24 cellular contexts compared by ENCODE assay signal in genomic region chr3:42182555-42182954, GRCh38.
A peak's percentile ranks its signal among the peaks of the same experiment; 100 is the strongest.
DNase-seq lines count a peak whose midpoint lies in the region; ATAC-seq and TF ChIP-seq lines count a peak whose summit lies in the region.
"Had no signal": no experiment of that assay in that cellular context is flagged by ENCODE, and none has a peak within 500 bp of the region (broad histone marks: within the 10 kb centered on the region; RNA-seq: fewer than 3 reads in every experiment).

No MANE protein-coding gene starts in this region.

- CTCF ChIA-PET in Caco-2 (lab: Charles Lee): interaction anchor here (2.1 kb wide), 1 partner anchor 9 kb away, joined by 9 read pairs; no protein-coding TSS in a partner anchor

- H3K9ac ChIP-seq in mesenchymal stem cell (ENCODE audit: low read length): no peak overlapping the region

- DNase-seq in AG10803 (ENCODE audit: low read depth): peak; percentile 67
- DNase-seq in EH (ENCODE audit: low read depth): peak; percentile 32
- DNase-seq in brain microvascular endothelial cell: peak; percentile 66
- DNase-seq in mesenchymal stem cell: peak; percentile 18
- DNase-seq in Caco-2: no peak
- DNase-seq in Peyer's patch: no peak
- DNase-seq in activated naive CD8-positive, alpha-beta T cell treated with anti-CD3 and anti-CD28 coated beads, Interleukin-2, amount 50 U/mL, for 24 hours: no peak
- DNase-seq: activated CD4-positive, CD25-positive, alpha-beta regulatory T cell treated with anti-CD3 and anti-CD28 coated beads, Interleukin-2, amount 50 U/mL, for 72 hours; activated CD8-positive, alpha-beta T cell treated with anti-CD3 and anti-CD28 coated beads, Interleukin-2, amount 10 ng/mL, durations not matched to agents 7 days and 5 days; activated gamma-delta T cell; activated T-cell treated with anti-CD3 and anti-CD28 coated beads for 4 hours; CD4-positive, alpha-beta memory T cell; esophagus squamous epithelium; NCI-H1105 treated with DMSO at 0.1 percent for 48 hours; NCI-H2029; NCI-H446 treated with DMSO at 0.1 percent for 48 hours; PC-3; retina; SIG-M5; stimulated activated CD4-positive, alpha-beta T cell treated with anti-CD3 and anti-CD28 coated beads, Interleukin-12 subunit alpha, Interleukin-12 subunit beta, amount 100 ng/mL, for 4 hours; stimulated activated CD4-positive, alpha-beta T cell treated with anti-CD3 and anti-CD28 coated beads, Interleukin-4, amount 100 ng/mL, for 4 hours; stimulated activated naive CD4-positive, alpha-beta T cell had no signal

- no peak overlapping the region for H2AFZ ChIP-seq in mesenchymal stem cell (ENCODE audit: low read depth, low read length)

- H4K91ac ChIP-seq in mesenchymal stem cell (ENCODE audit: low read length): no peak overlapping the region

- peaks cover 17% of the 10 kb centered on the region for H3K4me1 Mint-ChIP-seq in Caco-2 (ENCODE audit: low read depth, unreplicated experiment)
- H3K4me1 Mint-ChIP-seq in activated naive CD8-positive, alpha-beta T cell treated with anti-CD3 and anti-CD28 coated beads, Interleukin-2, amount 50 U/mL, for 24 hours: peaks cover 14% of the 10 kb centered on the region

- H3K4me1 ChIP-seq in mesenchymal stem cell (ENCODE audit: control insufficient read depth, insufficient read depth, low read depth, low read length): peaks cover 16% of the 10 kb centered on the region
- H3K4me1 ChIP-seq in Caco-2: peaks cover 30% of the 10 kb centered on the region
- H3K4me1 ChIP-seq in Peyer's patch: peaks cover 0 to 51% (median 2%) of the 10 kb centered on the region in 4 donors

- H3K9me3 Mint-ChIP-seq in Caco-2 (ENCODE audit: unreplicated experiment): no peaks in the 10 kb centered on the region
- H3K9me3 Mint-ChIP-seq in activated naive CD8-positive, alpha-beta T cell treated with anti-CD3 and anti-CD28 coated beads, Interleukin-2, amount 50 U/mL, for 24 hours: no peaks in the 10 kb centered on the region
- H3K9me3 Mint-ChIP-seq: CD4-positive, alpha-beta memory T cell; mesothelial cell of epicardium; natural killer cell treated with Interleukin-12 subunit alpha and Interleukin-12 subunit beta and Interleukin-15 and Interleukin-18, amount 100 ng/mL, for 72 hours had no signal

- no TSS peak for BruUV-seq in Caco-2 (replicated peaks; lab: Mats Ljungman, UMichigan)

- in situ Hi-C loops in brain microvascular endothelial cell (cut with HindIII; ENCODE audit: low pct_ligation_motif_present, low sequenced_read_pairs): no loop called here

- H2BK12ac ChIP-seq in mesenchymal stem cell (ENCODE audit: low read length in 2 of 2): no peak overlapping the region

- H3K27ac ChIP-seq in brain microvascular endothelial cell (no peak overlapping the region), mesenchymal stem cell (ENCODE audit: low read length, poor library complexity, severe bottlenecking) (no peak overlapping the region), Peyer's patch (no peak overlapping the region)

- H3K4ac ChIP-seq in mesenchymal stem cell (ENCODE audit: low read depth in 1 of 2, low read length in 2 of 2): no peak overlapping the region

- H2BK120ac ChIP-seq in mesenchymal stem cell (ENCODE audit: low read depth, low read length): no peak overlapping the region

- WGBS in mesenchymal stem cell: 92% methylated on average over 1 of the region's 3 CpGs

- H3K4me3 Mint-ChIP-seq in Caco-2 (ENCODE audit: unreplicated experiment): no peak overlapping the region
- no peak overlapping the region for H3K4me3 Mint-ChIP-seq in activated naive CD8-positive, alpha-beta T cell treated with anti-CD3 and anti-CD28 coated beads, Interleukin-2, amount 50 U/mL, for 24 hours
- H3K4me3 Mint-ChIP-seq: activated CD8-positive, alpha-beta T cell treated with anti-CD3 and anti-CD28 coated beads, Interleukin-2, amount 10 ng/mL, durations not matched to agents 7 days and 5 days; CD4-positive, alpha-beta memory T cell; mesothelial cell of epicardium; natural killer cell treated with Interleukin-12 subunit alpha and Interleukin-12 subunit beta and Interleukin-15 and Interleukin-18, amount 100 ng/mL, for 72 hours had no signal

- H3K79me1 ChIP-seq in mesenchymal stem cell (replicated peaks; ENCODE audit: low read length, poor library complexity, severe bottlenecking): peaks cover 25% of the 10 kb centered on the region

- H3K27ac Mint-ChIP-seq in Caco-2 (ENCODE audit: unreplicated experiment): no peak overlapping the region
- H3K27ac Mint-ChIP-seq in activated naive CD8-positive, alpha-beta T cell treated with anti-CD3 and anti-CD28 coated beads, Interleukin-2, amount 50 U/mL, for 24 hours: no peak overlapping the region
- H3K27ac Mint-ChIP-seq: activated CD8-positive, alpha-beta T cell treated with anti-CD3 and anti-CD28 coated beads, Interleukin-2, amount 10 ng/mL, durations not matched to agents 7 days and 5 days; CD4-positive, alpha-beta memory T cell; mesothelial cell of epicardium; natural killer cell treated with Interleukin-12 subunit alpha and Interleukin-12 subunit beta and Interleukin-15 and Interleukin-18, amount 100 ng/mL, for 72 hours had no signal

- H3K27me3 Mint-ChIP-seq in Caco-2 (ENCODE audit: insufficient read depth, unreplicated experiment): no peaks in the 10 kb centered on the region
- no peaks in the 10 kb centered on the region for H3K27me3 Mint-ChIP-seq in activated naive CD8-positive, alpha-beta T cell treated with anti-CD3 and anti-CD28 coated beads, Interleukin-2, amount 50 U/mL, for 24 hours
- H3K27me3 Mint-ChIP-seq: CD4-positive, alpha-beta memory T cell; natural killer cell treated with Interleukin-12 subunit alpha and Interleukin-12 subunit beta and Interleukin-15 and Interleukin-18, amount 100 ng/mL, for 72 hours had no signal

- H2BK15ac ChIP-seq in mesenchymal stem cell (ENCODE audit: low read depth, poor library complexity, severe bottlenecking): no peak overlapping the region

- H3K4me3 ChIP-seq in AG10803 (ENCODE audit: low read length): no peak overlapping the region
- no peak overlapping the region for H3K4me3 ChIP-seq in brain microvascular endothelial cell (ENCODE audit: low read depth, low read length)
- H3K4me3 ChIP-seq in mesenchymal stem cell (ENCODE audit: insufficient read depth in 1 of 2, low read depth in 1 of 2, low read length in 2 of 2): no peak overlapping the region
- H3K4me3 ChIP-seq in Caco-2 (ENCODE audit: low read depth, low read length): no peak overlapping the region
- H3K4me3 ChIP-seq in Peyer's patch: no peak overlapping the region
- H3K4me3 ChIP-seq: esophagus squamous epithelium had no signal

- POLR2A ChIA-PET in Caco-2 (lab: Charles Lee): no interaction called here

- no peaks in the 10 kb centered on the region for H3K9me3 ChIP-seq in mesenchymal stem cell (ENCODE audit: control insufficient read depth, low read length)
- H3K9me3 ChIP-seq in Caco-2: no peaks in the 10 kb centered on the region
- no peaks in the 10 kb centered on the region for H3K9me3 ChIP-seq in Peyer's patch
- H3K9me3 ChIP-seq: esophagus squamous epithelium had no signal

- no peak overlapping the region for H4K8ac ChIP-seq in mesenchymal stem cell (ENCODE audit: low read length)

- H3K18ac ChIP-seq in mesenchymal stem cell (ENCODE audit: low read depth in 1 of 2, low read length in 2 of 2): no peak overlapping the region

- TF ChIP-seq POLR2A in Peyer's patch (IDR thresholded peaks at IDR 0.05): no peak

- TF ChIP-seq CTCF in AG10803 (conservative IDR thresholded peaks at IDR 0.05; ENCODE audit: low read length) (no peak), brain microvascular endothelial cell (IDR thresholded peaks at IDR 0.05; ENCODE audit: low read depth, low read length, missing control alignments) (no peak), Caco-2 (IDR thresholded peaks at IDR 0.05; ENCODE audit: insufficient read depth in 1 of 2, low read depth in 1 of 2, low read length in 1 of 2, severe bottlenecking in 1 of 2, unreplicated experiment in 1 of 2) (no peak), Peyer's patch (IDR thresholded peaks at IDR 0.05) (no peak)

- no peak overlapping the region for H3K4me2 ChIP-seq in mesenchymal stem cell (ENCODE audit: low read length, poor library complexity, severe bottlenecking)

- H3K23ac ChIP-seq in mesenchymal stem cell (ENCODE audit: low read length in 2 of 2): no peak overlapping the region

- H3K36me3 Mint-ChIP-seq in Caco-2 (ENCODE audit: insufficient read depth, unreplicated experiment): peaks cover 2% of the 10 kb centered on the region
- H3K36me3 Mint-ChIP-seq in activated naive CD8-positive, alpha-beta T cell treated with anti-CD3 and anti-CD28 coated beads, Interleukin-2, amount 50 U/mL, for 24 hours (ENCODE audit: low read depth): peaks cover 12% of the 10 kb centered on the region

- ATAC-seq in activated naive CD8-positive, alpha-beta T cell treated with anti-CD3 and anti-CD28 coated beads, Interleukin-2, amount 50 U/mL, for 24 hours: no peak
- ATAC-seq: activated CD8-positive, alpha-beta T cell treated with anti-CD3 and anti-CD28 coated beads, Interleukin-2, amount 10 ng/mL, durations not matched to agents 7 days and 5 days; natural killer cell treated with Interleukin-12 subunit alpha and Interleukin-12 subunit beta and Interleukin-15 and Interleukin-18, amount 100 ng/mL, for 72 hours; PC-3 had no signal

- H3K27me3 ChIP-seq in brain microvascular endothelial cell (replicated peaks) (no peaks in the 10 kb centered on the region), mesenchymal stem cell (ENCODE audit: control insufficient read depth in 1 of 2, insufficient read depth in 1 of 2, low read length in 2 of 2) (no peaks in the 10 kb centered on the region), Caco-2 (replicated peaks; ENCODE audit: control insufficient read depth, insufficient read depth, low read length) (no peaks in the 10 kb centered on the region), Peyer's patch (no peaks in the 10 kb centered on the region)
- H3K27me3 ChIP-seq: esophagus squamous epithelium had no signal

- no peak overlapping the region for H2BK5ac ChIP-seq in mesenchymal stem cell (ENCODE audit: low read depth, low read length, poor library complexity, severe bottlenecking)

- no peak overlapping the region for H2AK5ac ChIP-seq in mesenchymal stem cell (ENCODE audit: low read length, severe bottlenecking)

- H3K36me3 ChIP-seq in brain microvascular endothelial cell (replicated peaks) (peaks cover 5% of the 10 kb centered on the region), mesenchymal stem cell (ENCODE audit: control insufficient read depth in 1 of 2, insufficient read depth in 2 of 2, low read depth in 1 of 2, low read length in 2 of 2) (peaks cover 12 to 26% of the 10 kb centered on the region in 2 experiments), Caco-2 (ENCODE audit: control insufficient read depth, insufficient read depth, low read length) (peaks cover 1% of the 10 kb centered on the region), Peyer's patch (peaks cover 0 to 31% (median 0%) of the 10 kb centered on the region in 3 donors)

- no peak overlapping the region for H3K14ac ChIP-seq in mesenchymal stem cell (ENCODE audit: low read length in 2 of 2)

- intact Hi-C loops in Caco-2 (cut with micrococcal nuclease; ENCODE audit: unreplicated experiment): no loop called here

Comparison
In these comparisons a context has a peak if more than half of its experiments do, and no peak if none do; other contexts are left out.
1. DNase-seq: peak in AG10803 (single experiment), EH (single experiment), brain microvascular endothelial cell (single experiment) and mesenchymal stem cell (single experiment); none in Caco-2 (0 of 2), Peyer's patch (0 of 3) and activated naive CD8-positive, alpha-beta T cell treated with anti-CD3 and anti-CD28 coated beads, Interleukin-2, amount 50 U/mL, for 24 hours (single experiment).